ENCODE assay signal across 8 cellular contexts in the genomic region with DNA sequence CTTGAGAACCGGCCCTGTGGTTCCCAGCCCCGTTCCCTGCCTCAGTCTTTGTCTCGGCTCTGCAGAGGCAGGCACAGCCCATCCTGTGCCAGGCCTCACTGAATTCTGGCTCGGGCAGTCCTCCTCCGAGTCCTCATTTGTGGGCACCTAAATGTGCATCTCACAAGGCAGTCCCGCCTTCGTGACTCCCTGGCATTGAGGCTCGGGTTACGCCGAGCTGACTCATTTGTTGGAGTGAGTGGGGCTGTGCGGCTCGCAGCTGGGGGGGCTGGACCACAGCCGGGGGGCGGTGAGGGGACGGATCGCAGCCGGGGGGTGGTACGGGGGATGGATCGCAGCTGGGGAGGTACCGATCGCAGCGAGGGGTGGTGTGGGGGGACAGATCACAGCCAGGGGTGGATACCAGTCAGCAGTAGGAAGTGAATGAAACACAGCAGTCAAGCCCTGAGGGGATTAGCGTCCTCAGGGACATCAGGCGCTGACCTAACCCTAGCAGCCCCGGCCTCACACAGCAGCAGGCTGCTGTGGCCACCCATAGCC.
DNase-seq lines count a peak whose midpoint lies in the region; ATAC-seq and TF ChIP-seq lines count a peak whose summit lies in the region.

No MANE protein-coding gene starts in this region.

- CTCF ChIA-PET in HCT116 (lab: Charles Lee), result no interaction called here
- CTCF ChIA-PET in activated CD4-positive, alpha-beta memory T cell treated with anti-CD3 and anti-CD28 coated beads for 36 hours (lab: Charles Lee), result interaction anchor here (0.7 kb wide), 1 partner anchor 194 kb away, joined by 3 read pairs; no protein-coding TSS in a partner anchor

- peaks cover 4% of the 10 kb centered on the region for H3K9me3 Mint-ChIP-seq in progenitor cell of endocrine pancreas (ENCODE audit: low read depth)
- H3K9me3 Mint-ChIP-seq in activated CD4-positive, alpha-beta memory T cell treated with anti-CD3 and anti-CD28 coated beads for 36 hours, result peaks cover 6% of the 10 kb centered on the region

- H3K36me3 ChIP-seq in HCT116 (ENCODE audit: control insufficient read depth in 1 of 2, insufficient read depth in 2 of 2, low read length in 2 of 2) (peaks cover 3 to 6% of the 10 kb centered on the region in 2 experiments; a peak in 2 of 4 replicates), SJSA1 (peaks cover 80% of the 10 kb centered on the region)

- POLR2A ChIA-PET in HCT116 (lab: Charles Lee), result no interaction called here
- POLR2A ChIA-PET in activated CD4-positive, alpha-beta memory T cell treated with anti-CD3 and anti-CD28 coated beads for 36 hours (lab: Charles Lee), result no interaction called here

- H3K27me3 ChIP-seq in HCT116 (ENCODE audit: insufficient read depth, low read length), result no peaks in the 10 kb centered on the region
- no peaks in the 10 kb centered on the region for H3K27me3 ChIP-seq in SJSA1 (replicated peaks)

- peak overlapping the region; percentile 67 for H3K27ac Mint-ChIP-seq in progenitor cell of endocrine pancreas
- no peak overlapping the region for H3K27ac Mint-ChIP-seq in activated CD4-positive, alpha-beta memory T cell treated with anti-CD3 and anti-CD28 coated beads for 36 hours

- no peak overlapping the region for H3K4me3 Mint-ChIP-seq in progenitor cell of endocrine pancreas (ENCODE audit: low read depth)
- H3K4me3 Mint-ChIP-seq in activated CD4-positive, alpha-beta memory T cell treated with anti-CD3 and anti-CD28 coated beads for 36 hours, result no peak overlapping the region

- peaks cover 6% of the 10 kb centered on the region for H3K36me3 Mint-ChIP-seq in progenitor cell of endocrine pancreas (ENCODE audit: insufficient read depth)
- H3K36me3 Mint-ChIP-seq in activated CD4-positive, alpha-beta memory T cell treated with anti-CD3 and anti-CD28 coated beads for 36 hours, result peaks cover 4% of the 10 kb centered on the region

- no peaks in the 10 kb centered on the region for H3K9me2 ChIP-seq in HCT116 (ENCODE audit: insufficient read depth)

- H3K4me3 ChIP-seq in HCT116 (replicated peaks in 1 of 2; ENCODE audit: low read depth in 1 of 2, low read length in 2 of 2) (peak overlapping the region in 1 of 2 experiments; percentile 18; a peak in 1 of 4 replicates), SJSA1 (no peak overlapping the region)

- H3K4me1 ChIP-seq in HCT116 (ENCODE audit: control insufficient read depth in 1 of 2, insufficient read depth in 2 of 2, low read length in 2 of 2) (peaks cover 9 to 22% of the 10 kb centered on the region in 2 experiments), SJSA1 (replicated peaks) (peaks cover 26% of the 10 kb centered on the region)

- H3K9me3 ChIP-seq in HCT116 (ENCODE audit: control insufficient read depth in 1 of 2, insufficient read depth in 1 of 2, low read depth in 1 of 2, low read length in 2 of 2) (no peaks in the 10 kb centered on the region), SJSA1 (replicated peaks) (no peaks in the 10 kb centered on the region)

- intact Hi-C loops in HCT116 (cut with micrococcal nuclease), result no loop called here
- intact Hi-C loops in activated CD4-positive, alpha-beta memory T cell treated with anti-CD3 and anti-CD28 coated beads for 36 hours (cut with micrococcal nuclease), result no loop called here

- TF ChIP-seq RAD21 in HCT116 (IDR thresholded peaks at IDR 0.05; ENCODE audit: low read depth), result no peak

- no TSS peak for BruUV-seq in HCT116 (replicated peaks; lab: Mats Ljungman, UMichigan)

- H3K27me3 Mint-ChIP-seq in progenitor cell of endocrine pancreas, result no peaks in the 10 kb centered on the region
- H3K27me3 Mint-ChIP-seq in activated CD4-positive, alpha-beta memory T cell treated with anti-CD3 and anti-CD28 coated beads for 36 hours, result no peaks in the 10 kb centered on the region

- TF ChIP-seq CTCF in HCT116 (IDR thresholded peaks at IDR 0.05 in 2 of 3, conservative IDR thresholded peaks at IDR 0.05 in 1 of 3; ENCODE audit: borderline replicate concordance in 1 of 3, insufficient read depth in 1 of 3, low read depth in 2 of 3, low read length in 2 of 3) (no peak), progenitor cell of endocrine pancreas (IDR thresholded peaks at IDR 0.05; ENCODE audit: unreplicated experiment) (no peak)

- H3K4me1 Mint-ChIP-seq in progenitor cell of endocrine pancreas (ENCODE audit: low read depth), result no peaks in the 10 kb centered on the region
- no peaks in the 10 kb centered on the region for H3K4me1 Mint-ChIP-seq in activated CD4-positive, alpha-beta memory T cell treated with anti-CD3 and anti-CD28 coated beads for 36 hours (ENCODE audit: low read depth)

- no peaks in the 10 kb centered on the region for H4K20me1 ChIP-seq in HCT116 (ENCODE audit: insufficient read depth)

- DNase-seq in HCT116 (ENCODE audit: low read depth, low spot score) (no peak), SJSA1 (ENCODE audit: low read depth in 1 of 2, low spot score in 2 of 2) (peak; percentile 80 to 90), globus pallidus (ENCODE audit: low spot score) (peak; percentile 66), progenitor cell of endocrine pancreas (ENCODE audit: low spot score, unreplicated experiment) (no peak), AML-193 (lab: John Stamatoyannopoulos, UW) (no peak)
- DNase-seq in activated CD4-positive, alpha-beta memory T cell treated with anti-CD3 and anti-CD28 coated beads for 36 hours, result no peak

- TF ChIP-seq POLR2A in HCT116 (IDR thresholded peaks at IDR 0.05; ENCODE audit: borderline replicate concordance, extremely low read depth, insufficient read depth, insufficient read length), result no peak

- ATAC-seq in HCT116, result peak; percentile 76
- no peak for ATAC-seq in HG02840 (IDR thresholded peaks at IDR 0.05; ENCODE audit: low FRiP score, unreplicated experiment)
- ATAC-seq in GM21528 (IDR thresholded peaks at IDR 0.05; ENCODE audit: low FRiP score, unreplicated experiment), result no peak

- RAD21 ChIA-PET in HCT116 (lab: Charles Lee; ENCODE audit: low non-redundant PET in 1 of 2, low total read pairs in 2 of 2, uncharacterized antibody in 2 of 2, unreplicated experiment in 2 of 2), result interaction anchor here in 1 of 2 experiments (0.6 kb wide), 1 partner anchor 209 kb away, joined by 4 read pairs; no protein-coding TSS in a partner anchor

- H3K9ac ChIP-seq in HCT116 (ENCODE audit: low read length), result peak overlapping the region; percentile 49

- no peak overlapping the region for H2AFZ ChIP-seq in HCT116 (ENCODE audit: low read depth, low read length, poor library complexity, severe bottlenecking)

- H3K79me2 ChIP-seq in HCT116 (ENCODE audit: insufficient read depth, low read length), result no peaks in the 10 kb centered on the region

- peak overlapping the region; percentile 67 for H3K4me2 ChIP-seq in HCT116 (ENCODE audit: low read length)

- H3K27ac ChIP-seq in HCT116 (ENCODE audit: low read depth, low read length) (peak overlapping the region; percentile 61), SJSA1 (peak overlapping the region; percentile 71)

TF ChIP-seq in HCT116, 20 proteins besides CTCF, POLR2A, EP300 and RAD21 (continues in another document):
- TF ChIP-seq EZH2 (IDR thresholded peaks at IDR 0.05) (no peak), POLR2AphosphoS5 (IDR thresholded peaks at IDR 0.05; ENCODE audit: low read depth, low read length) (no peak), CEBPB (IDR thresholded peaks at IDR 0.05; ENCODE audit: low read depth) (no peak), ZNF274 (IDR thresholded peaks at IDR 0.05; ENCODE audit: low read depth, low read length) (no peak), TCF7L2 (IDR thresholded peaks at IDR 0.05; ENCODE audit: borderline replicate concordance, extremely low read depth, insufficient read depth, insufficient read length) (peak; percentile 13), ZFX (IDR thresholded peaks at IDR 0.05) (no peak)
- TF ChIP-seq, protein P1, sequence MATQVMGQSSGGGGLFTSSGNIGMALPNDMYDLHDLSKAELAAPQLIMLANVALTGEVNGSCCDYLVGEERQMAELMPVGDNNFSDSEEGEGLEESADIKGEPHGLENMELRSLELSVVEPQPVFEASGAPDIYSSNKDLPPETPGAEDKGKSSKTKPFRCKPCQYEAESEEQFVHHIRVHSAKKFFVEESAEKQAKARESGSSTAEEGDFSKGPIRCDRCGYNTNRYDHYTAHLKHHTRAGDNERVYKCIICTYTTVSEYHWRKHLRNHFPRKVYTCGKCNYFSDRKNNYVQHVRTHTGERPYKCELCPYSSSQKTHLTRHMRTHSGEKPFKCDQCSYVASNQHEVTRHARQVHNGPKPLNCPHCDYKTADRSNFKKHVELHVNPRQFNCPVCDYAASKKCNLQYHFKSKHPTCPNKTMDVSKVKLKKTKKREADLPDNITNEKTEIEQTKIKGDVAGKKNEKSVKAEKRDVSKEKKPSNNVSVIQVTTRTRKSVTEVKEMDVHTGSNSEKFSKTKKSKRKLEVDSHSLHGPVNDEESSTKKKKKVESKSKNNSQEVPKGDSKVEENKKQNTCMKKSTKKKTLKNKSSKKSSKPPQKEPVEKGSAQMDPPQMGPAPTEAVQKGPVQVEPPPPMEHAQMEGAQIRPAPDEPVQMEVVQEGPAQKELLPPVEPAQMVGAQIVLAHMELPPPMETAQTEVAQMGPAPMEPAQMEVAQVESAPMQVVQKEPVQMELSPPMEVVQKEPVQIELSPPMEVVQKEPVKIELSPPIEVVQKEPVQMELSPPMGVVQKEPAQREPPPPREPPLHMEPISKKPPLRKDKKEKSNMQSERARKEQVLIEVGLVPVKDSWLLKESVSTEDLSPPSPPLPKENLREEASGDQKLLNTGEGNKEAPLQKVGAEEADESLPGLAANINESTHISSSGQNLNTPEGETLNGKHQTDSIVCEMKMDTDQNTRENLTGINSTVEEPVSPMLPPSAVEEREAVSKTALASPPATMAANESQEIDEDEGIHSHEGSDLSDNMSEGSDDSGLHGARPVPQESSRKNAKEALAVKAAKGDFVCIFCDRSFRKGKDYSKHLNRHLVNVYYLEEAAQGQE (IDR thresholded peaks at IDR 0.05; ENCODE audit: low read depth), result no peak
- TF ChIP-seq, protein P2, sequence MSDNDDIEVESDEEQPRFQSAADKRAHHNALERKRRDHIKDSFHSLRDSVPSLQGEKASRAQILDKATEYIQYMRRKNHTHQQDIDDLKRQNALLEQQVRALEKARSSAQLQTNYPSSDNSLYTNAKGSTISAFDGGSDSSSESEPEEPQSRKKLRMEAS (IDR thresholded peaks at IDR 0.05), result no peak; the same call in 1 of the 2 replicates

Comparison
In these comparisons a context has a peak if more than half of its experiments do, and no peak if none do; other contexts are left out.
1. DNase-seq: peak in SJSA1 (2 of 2) and globus pallidus (single experiment); none in HCT116 (single experiment), progenitor cell of endocrine pancreas (single experiment), AML-193 (0 of 2) and activated CD4-positive, alpha-beta memory T cell treated with anti-CD3 and anti-CD28 coated beads for 36 hours (single experiment).